Comparison of ENCODE assay signal across 1 cellular context in genomic region chr12:27112891-27113290, GRCh38.
TF ChIP-seq lines count a peak whose summit lies in the region.

No MANE protein-coding gene starts in this region.

TF ChIP-seq in IMR-90, 13 proteins besides CTCF, POLR2A, EP300 and RAD21:
- TF ChIP-seq USF2 (IDR thresholded peaks at IDR 0.05; ENCODE audit: low read depth, low read length) (no peak), FOS (IDR thresholded peaks at IDR 0.05; ENCODE audit: low read depth, low read length) (no peak), RFX5 (IDR thresholded peaks at IDR 0.05; ENCODE audit: low read depth, low read length) (no peak), CHD1 (IDR thresholded peaks at IDR 0.05; ENCODE audit: low read depth, low read length) (no peak), CEBPB (IDR thresholded peaks at IDR 0.05; ENCODE audit: low read depth, low read length) (no peak), ELK1 (IDR thresholded peaks at IDR 0.05; ENCODE audit: borderline replicate concordance, low read depth, low read length) (no peak), NFE2L2 (IDR thresholded peaks at IDR 0.05; ENCODE audit: low read depth, low read length) (no peak), SMC3 (IDR thresholded peaks at IDR 0.05; ENCODE audit: low read depth, low read length) (no peak), MXI1 (IDR thresholded peaks at IDR 0.05; ENCODE audit: borderline replicate concordance, low read depth, low read length) (no peak), MAZ (IDR thresholded peaks at IDR 0.05; ENCODE audit: borderline replicate concordance, low read depth, low read length) (no peak), BHLHE40 (IDR thresholded peaks at IDR 0.05; ENCODE audit: low read depth, low read length) (no peak), MAFK (IDR thresholded peaks at IDR 0.05; ENCODE audit: low read depth, low read length) (no peak), RCOR1 (IDR thresholded peaks at IDR 0.05; ENCODE audit: insufficient replicate concordance, low read length) (no peak)
